ENCODE assay signal across 7 cellular contexts in genomic region chrX:47194388-47194787, GRCh38. TPM values are rescaled to one million over a fixed set of nuclear protein-coding genes. Genes with fewer than 3 reads are reported as not detected.
DNase-seq lines count a peak whose midpoint lies in the region; ATAC-seq lines count a peak whose summit lies in the region.

No MANE protein-coding gene starts in this region.

- DNase-seq in activated T-helper 1 cell treated with anti-CD3 and anti-CD28 coated beads, Interleukin-12 subunit alpha, Interleukin-12 subunit beta, Interleukin-2, Interleukin-4 antibody, amounts not matched to agents 30 ng/mL and 10 ng/mL and 1 ng/mL, durations not matched to agents 14 hours and 24 hours and 36 hours (ENCODE audit: low spot score): no peak
- DNase-seq in stimulated activated naive CD8-positive, alpha-beta T cell treated with anti-CD3 and anti-CD28 coated beads, Interleukin-15, amount 100 ng/mL, for 72 hours: no peak
- DNase-seq in RKO (ENCODE audit: low spot score): no peak
- no peak for DNase-seq in cerebellum (ENCODE audit: low spot score)

- H3K9me3 ChIP-seq in iPS-15b (ENCODE audit: control insufficient read depth, insufficient read depth, low read length): no peaks in the 10 kb centered on the region

- H3K27me3 ChIP-seq in iPS-15b (ENCODE audit: control insufficient read depth, insufficient read depth, low read length): peaks cover 5% of the 10 kb centered on the region

- H3K27me3 Mint-ChIP-seq in activated T-helper 1 cell treated with anti-CD3 and anti-CD28 coated beads, Interleukin-12 subunit alpha, Interleukin-12 subunit beta, Interleukin-2, Interleukin-4 antibody, amounts not matched to agents 30 ng/mL and 10 ng/mL and 1 ng/mL, durations not matched to agents 14 hours and 24 hours and 36 hours (ENCODE audit: insufficient read depth): no peaks in the 10 kb centered on the region
- H3K27me3 Mint-ChIP-seq in stimulated activated naive CD8-positive, alpha-beta T cell treated with anti-CD3 and anti-CD28 coated beads, Interleukin-15, amount 100 ng/mL, for 72 hours: no peaks in the 10 kb centered on the region

- no peaks in the 10 kb centered on the region for H3K9me3 Mint-ChIP-seq in activated T-helper 1 cell treated with anti-CD3 and anti-CD28 coated beads, Interleukin-12 subunit alpha, Interleukin-12 subunit beta, Interleukin-2, Interleukin-4 antibody, amounts not matched to agents 30 ng/mL and 10 ng/mL and 1 ng/mL, durations not matched to agents 14 hours and 24 hours and 36 hours
- H3K9me3 Mint-ChIP-seq in stimulated activated naive CD8-positive, alpha-beta T cell treated with anti-CD3 and anti-CD28 coated beads, Interleukin-15, amount 100 ng/mL, for 72 hours: no peaks in the 10 kb centered on the region

- H3K4me1 ChIP-seq in iPS-15b (ENCODE audit: control insufficient read depth, insufficient read depth, low read length): peaks cover 18% of the 10 kb centered on the region

- intact Hi-C loops in activated T-helper 1 cell treated with anti-CD3 and anti-CD28 coated beads, Interleukin-12 subunit alpha, Interleukin-12 subunit beta, Interleukin-2, Interleukin-4 antibody, amounts not matched to agents 30 ng/mL and 10 ng/mL and 1 ng/mL, durations not matched to agents 14 hours and 24 hours and 36 hours (cut with micrococcal nuclease): loop anchor here (5.0 to 10.0 kb wide), 4 partner anchors 67 to 830 kb away; partner anchors contain the start of genes RP2 and ZNF81

- H3K4me3 Mint-ChIP-seq in activated T-helper 1 cell treated with anti-CD3 and anti-CD28 coated beads, Interleukin-12 subunit alpha, Interleukin-12 subunit beta, Interleukin-2, Interleukin-4 antibody, amounts not matched to agents 30 ng/mL and 10 ng/mL and 1 ng/mL, durations not matched to agents 14 hours and 24 hours and 36 hours: peak overlapping the region; percentile 96
- H3K4me3 Mint-ChIP-seq in stimulated activated naive CD8-positive, alpha-beta T cell treated with anti-CD3 and anti-CD28 coated beads, Interleukin-15, amount 100 ng/mL, for 72 hours: peak overlapping the region; percentile 92 to 96

- peaks cover 54% of the 10 kb centered on the region for H3K4me1 Mint-ChIP-seq in activated T-helper 1 cell treated with anti-CD3 and anti-CD28 coated beads, Interleukin-12 subunit alpha, Interleukin-12 subunit beta, Interleukin-2, Interleukin-4 antibody, amounts not matched to agents 30 ng/mL and 10 ng/mL and 1 ng/mL, durations not matched to agents 14 hours and 24 hours and 36 hours (ENCODE audit: low read depth)
- peaks cover 65% of the 10 kb centered on the region for H3K4me1 Mint-ChIP-seq in stimulated activated naive CD8-positive, alpha-beta T cell treated with anti-CD3 and anti-CD28 coated beads, Interleukin-15, amount 100 ng/mL, for 72 hours

- H3K4me3 ChIP-seq in iPS-15b (ENCODE audit: low read depth, low read length): peak overlapping the region; percentile 96

- H3K36me3 Mint-ChIP-seq in activated T-helper 1 cell treated with anti-CD3 and anti-CD28 coated beads, Interleukin-12 subunit alpha, Interleukin-12 subunit beta, Interleukin-2, Interleukin-4 antibody, amounts not matched to agents 30 ng/mL and 10 ng/mL and 1 ng/mL, durations not matched to agents 14 hours and 24 hours and 36 hours (ENCODE audit: low read depth): peaks cover 33% of the 10 kb centered on the region

- peak overlapping the region; percentile 98 for H3K27ac Mint-ChIP-seq in activated T-helper 1 cell treated with anti-CD3 and anti-CD28 coated beads, Interleukin-12 subunit alpha, Interleukin-12 subunit beta, Interleukin-2, Interleukin-4 antibody, amounts not matched to agents 30 ng/mL and 10 ng/mL and 1 ng/mL, durations not matched to agents 14 hours and 24 hours and 36 hours
- peak overlapping the region; percentile 95 to 98 for H3K27ac Mint-ChIP-seq in stimulated activated naive CD8-positive, alpha-beta T cell treated with anti-CD3 and anti-CD28 coated beads, Interleukin-15, amount 100 ng/mL, for 72 hours

- ATAC-seq in HG02571 (IDR thresholded peaks at IDR 0.05; ENCODE audit: unreplicated experiment): peak; percentile 3
- ATAC-seq in stimulated activated naive CD8-positive, alpha-beta T cell treated with anti-CD3 and anti-CD28 coated beads, Interleukin-15, amount 100 ng/mL, for 72 hours: no peak
- no peak for ATAC-seq in GM19455 (IDR thresholded peaks at IDR 0.05; ENCODE audit: unreplicated experiment)

- peak overlapping the region; percentile 94 for H3K9ac ChIP-seq in iPS-15b (ENCODE audit: low read depth, low read length)

- H3K36me3 ChIP-seq in iPS-15b (ENCODE audit: control insufficient read depth, insufficient read depth, low read length): peaks cover 31% of the 10 kb centered on the region

RNA-seq across cellular contexts. Expression of gene UBA1, which starts 0.8 kb away (rescaled TPM):
- 221 and 223 TPM in 2 replicates for total RNA-seq in activated T-helper 1 cell treated with anti-CD3 and anti-CD28 coated beads, Interleukin-12 subunit alpha, Interleukin-12 subunit beta, Interleukin-2, Interleukin-4 antibody, amounts not matched to agents 30 ng/mL and 10 ng/mL and 1 ng/mL, durations not matched to agents 14 hours and 24 hours and 36 hours
- total RNA-seq in cerebellum: 112 TPM

RNA-seq across cellular contexts. Expression of gene CDK16, which starts 24.1 kb away (rescaled TPM):
- total RNA-seq in activated T-helper 1 cell treated with anti-CD3 and anti-CD28 coated beads, Interleukin-12 subunit alpha, Interleukin-12 subunit beta, Interleukin-2, Interleukin-4 antibody, amounts not matched to agents 30 ng/mL and 10 ng/mL and 1 ng/mL, durations not matched to agents 14 hours and 24 hours and 36 hours: 56.4 and 63.8 TPM in 2 replicates
- total RNA-seq in cerebellum: 57.0 TPM

RNA-seq across cellular contexts. Expression of gene USP11, which starts 38.4 kb away (rescaled TPM):
- 24.6 and 26.6 TPM in 2 replicates for total RNA-seq in activated T-helper 1 cell treated with anti-CD3 and anti-CD28 coated beads, Interleukin-12 subunit alpha, Interleukin-12 subunit beta, Interleukin-2, Interleukin-4 antibody, amounts not matched to agents 30 ng/mL and 10 ng/mL and 1 ng/mL, durations not matched to agents 14 hours and 24 hours and 36 hours
- total RNA-seq in cerebellum: 81.1 TPM

RNA-seq across cellular contexts. Expression of gene RBM10, which starts 49.4 kb away (rescaled TPM):
- total RNA-seq in activated T-helper 1 cell treated with anti-CD3 and anti-CD28 coated beads, Interleukin-12 subunit alpha, Interleukin-12 subunit beta, Interleukin-2, Interleukin-4 antibody, amounts not matched to agents 30 ng/mL and 10 ng/mL and 1 ng/mL, durations not matched to agents 14 hours and 24 hours and 36 hours: 62.0 and 64.1 TPM in 2 replicates
- total RNA-seq in cerebellum: 31.8 TPM

RNA-seq across cellular contexts. Expression of gene NDUFB11, which starts 49.9 kb away (rescaled TPM):
- 84.5 and 88.7 TPM in 2 replicates for total RNA-seq in activated T-helper 1 cell treated with anti-CD3 and anti-CD28 coated beads, Interleukin-12 subunit alpha, Interleukin-12 subunit beta, Interleukin-2, Interleukin-4 antibody, amounts not matched to agents 30 ng/mL and 10 ng/mL and 1 ng/mL, durations not matched to agents 14 hours and 24 hours and 36 hours
- 37.2 TPM for total RNA-seq in cerebellum
